ENCODE assay signal across 20 cellular contexts in the genomic region with DNA sequence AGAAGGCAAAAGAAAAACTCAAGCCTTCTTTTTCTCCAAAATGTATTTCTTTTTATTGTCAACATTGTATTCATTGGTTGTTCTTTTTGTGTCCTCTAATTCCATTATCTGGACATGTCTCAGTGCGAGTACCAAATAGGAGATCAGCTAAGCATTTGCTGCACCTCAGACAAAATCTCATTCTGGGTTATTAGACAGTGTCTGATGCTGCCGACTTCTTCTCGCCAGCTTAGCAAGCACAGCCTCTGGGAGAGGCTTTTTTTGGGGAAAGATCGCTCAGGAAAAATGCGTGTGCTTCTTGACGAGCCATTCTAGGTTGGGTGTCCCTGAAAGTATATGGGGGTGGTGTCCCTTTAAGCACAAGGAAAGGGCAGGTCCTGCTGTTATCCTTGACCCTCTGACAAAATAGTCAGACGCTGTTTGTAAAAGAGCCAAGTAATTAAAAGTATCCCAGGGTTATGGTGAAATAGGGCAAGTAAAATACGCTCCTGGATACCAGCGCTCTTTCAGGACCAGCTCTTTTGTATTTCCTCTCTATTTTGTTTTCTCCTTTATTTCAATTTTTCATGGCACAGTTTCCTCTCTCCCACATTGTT.
DNase-seq lines count a peak whose midpoint lies in the region; ATAC-seq, FAIRE-seq and TF ChIP-seq lines count a peak whose summit lies in the region.
"Had no signal": no experiment of that assay in that cellular context is flagged by ENCODE, and none has a peak within 500 bp of the region (broad histone marks: within the 10 kb centered on the region; RNA-seq: fewer than 3 reads in every experiment).

No MANE protein-coding gene starts in this region.

- H3K4me3 ChIP-seq in A549 (0 out of 3 replicates have a peak overlapping the region, but pooled peaks have one; percentile 12), astrocyte (ENCODE audit: insufficient read depth, low read depth, low read length) (no peak overlapping the region), pancreas (no peak overlapping the region)

- peak overlapping the region; percentile 58 for H3K4me2 ChIP-seq in A549
- peak overlapping the region; percentile 44 for H3K4me2 ChIP-seq in astrocyte (ENCODE audit: low read length)

- H3K27me3 ChIP-seq in astrocyte (ENCODE audit: insufficient read depth, low read length), result no peaks in the 10 kb centered on the region
- no peaks in the 10 kb centered on the region for H3K27me3 ChIP-seq in pancreas
- H3K27me3 ChIP-seq: neutrophil had no signal

- no peaks in the 10 kb centered on the region for H3K36me3 Mint-ChIP-seq in astrocyte (ENCODE audit: low read depth, unreplicated experiment)
- H3K36me3 Mint-ChIP-seq: activated naive CD4-positive, alpha-beta T cell treated with anti-CD3 and anti-CD28 coated beads, Interleukin-2, amount 50 U/mL, for 24 hours; CD4-positive, alpha-beta memory T cell had no signal

- no peak overlapping the region for H3K9ac ChIP-seq in astrocyte (ENCODE audit: low read length)

- peaks cover 19% of the 10 kb centered on the region for H3K4me1 Mint-ChIP-seq in astrocyte (ENCODE audit: low read depth, unreplicated experiment)
- H3K4me1 Mint-ChIP-seq: activated CD4-positive, alpha-beta T cell treated with anti-CD3 and anti-CD28 coated beads, Interleukin-2, amount 10 ng/mL, durations not matched to agents 7 days and 5 days; activated naive CD4-positive, alpha-beta T cell treated with anti-CD3 and anti-CD28 coated beads, Interleukin-2, amount 50 U/mL, for 24 hours; CD4-positive, alpha-beta memory T cell; central memory CD8-positive, alpha-beta T cell had no signal

- no peaks in the 10 kb centered on the region for H3K9me3 Mint-ChIP-seq in astrocyte (ENCODE audit: unreplicated experiment)

- H3K79me2 ChIP-seq in astrocyte (ENCODE audit: insufficient read depth, low read length), result no peaks in the 10 kb centered on the region

- TF ChIP-seq RAD21 in A549 (conservative IDR thresholded peaks at IDR 0.05 in 1 of 2, IDR thresholded peaks at IDR 0.05 in 1 of 2), result no peak

- no peaks in the 10 kb centered on the region for H3K27me3 Mint-ChIP-seq in astrocyte (ENCODE audit: low read depth, unreplicated experiment)
- H3K27me3 Mint-ChIP-seq: activated CD4-positive, alpha-beta T cell treated with anti-CD3 and anti-CD28 coated beads, Interleukin-2, amount 10 ng/mL, durations not matched to agents 7 days and 5 days; activated naive CD4-positive, alpha-beta T cell treated with anti-CD3 and anti-CD28 coated beads, Interleukin-2, amount 50 U/mL, for 24 hours; CD4-positive, alpha-beta memory T cell; central memory CD8-positive, alpha-beta T cell had no signal

- intact Hi-C loops in Right ventricle myocardium superior (cut with DNase I) (no loop called here), pancreas (cut with DNase I) (no loop called here)

- H3K36me3 ChIP-seq in astrocyte (ENCODE audit: insufficient read depth, low read length), result no peaks in the 10 kb centered on the region
- H3K36me3 ChIP-seq in pancreas, result no peaks in the 10 kb centered on the region
- H3K36me3 ChIP-seq: neutrophil had no signal

- POLR2A ChIA-PET in A549 (lab: Yijun Ruan, JAX), result no interaction called here
- POLR2A ChIA-PET in HEK293T (lab: Yijun Ruan, JAX), result no interaction called here

- FAIRE-seq in A549 (lab: Jason Lieb, UNC), result no peak
- FAIRE-seq in astrocyte (lab: Jason Lieb, UNC), result no peak
- no peak for FAIRE-seq in pancreas (lab: Jason Lieb, UNC)
- FAIRE-seq: urothelium cell line had no signal

- no peak for TF ChIP-seq POLR2A in A549 (IDR thresholded peaks at IDR 0.05; ENCODE audit: low read length)

- H3K9me3 ChIP-seq in A549 (peaks cover 10% of the 10 kb centered on the region; the same call in 2 of the 3 replicates), astrocyte (ENCODE audit: insufficient read depth, low read depth, low read length) (no peaks in the 10 kb centered on the region), pancreas (no peaks in the 10 kb centered on the region)
- H3K9me3 ChIP-seq: neutrophil had no signal

- TF ChIP-seq CTCF in A549 (IDR thresholded peaks at IDR 0.05) (no peak), astrocyte (IDR thresholded peaks at IDR 0.05; ENCODE audit: insufficient read depth, low read depth, low read length) (no peak), pancreas (IDR thresholded peaks at IDR 0.05) (no peak)

- H3K27ac ChIP-seq in A549 (peak overlapping the region; percentile 79), astrocyte (ENCODE audit: low read depth, low read length) (no peak overlapping the region), pancreas (peak overlapping the region in 2 of 4 donors; percentile 25 to 34)
- H3K27ac ChIP-seq: neutrophil had no signal

- WGBS in A549 (ENCODE audit: missing lambda C conversion rate), result 32% methylated on average over 7 of the region's 9 CpGs
- 42 to 46% methylated on average over 9 of the region's 9 CpGs for WGBS in pancreas, 2 donors

- CTCF ChIA-PET in A549 (lab: Yijun Ruan, JAX), result interaction anchor here (1.4 kb wide), 1 partner anchor 8 kb away, joined by 3 read pairs; no protein-coding TSS in a partner anchor
- CTCF ChIA-PET in HEK293T (lab: Yijun Ruan, JAX), result no interaction called here

- H3K27ac Mint-ChIP-seq in astrocyte (ENCODE audit: unreplicated experiment), result peak overlapping the region; percentile 7
- H3K27ac Mint-ChIP-seq: activated CD4-positive, alpha-beta T cell treated with anti-CD3 and anti-CD28 coated beads, Interleukin-2, amount 10 ng/mL, durations not matched to agents 7 days and 5 days; activated naive CD4-positive, alpha-beta T cell treated with anti-CD3 and anti-CD28 coated beads, Interleukin-2, amount 50 U/mL, for 24 hours; CD4-positive, alpha-beta memory T cell had no signal

- H3K4me1 ChIP-seq in A549 (peaks cover 23% of the 10 kb centered on the region), astrocyte (ENCODE audit: insufficient read depth, low read length) (no peaks in the 10 kb centered on the region), pancreas (no peaks in the 10 kb centered on the region)

- no peaks in the 10 kb centered on the region for H4K20me1 ChIP-seq in astrocyte (ENCODE audit: insufficient read depth, low read length)

- no peak for TF ChIP-seq EP300 in A549 (IDR thresholded peaks at IDR 0.05)

- no peak overlapping the region for H3K4me3 Mint-ChIP-seq in astrocyte (ENCODE audit: unreplicated experiment)
- H3K4me3 Mint-ChIP-seq: activated CD4-positive, alpha-beta T cell treated with anti-CD3 and anti-CD28 coated beads, Interleukin-2, amount 10 ng/mL, durations not matched to agents 7 days and 5 days; activated naive CD4-positive, alpha-beta T cell treated with anti-CD3 and anti-CD28 coated beads, Interleukin-2, amount 50 U/mL, for 24 hours; CD4-positive, alpha-beta memory T cell; central memory CD8-positive, alpha-beta T cell had no signal

- H2AFZ ChIP-seq in astrocyte (ENCODE audit: low read depth, low read length), result peak overlapping the region; percentile 49

- peak in 1 of 2 experiments; percentile 26 for DNase-seq in A549 (ENCODE audit: low read depth in 1 of 2, low spot score in 1 of 2)
- DNase-seq in astrocyte (ENCODE audit: low read depth), result no peak
- no peak for DNase-seq in Right ventricle myocardium superior
- DNase-seq in pancreas, result no peak
- DNase-seq in iPS-NIHi11 (ENCODE audit: low spot score), result no peak
- DNase-seq in mucosa of gallbladder (ENCODE audit: low spot score), result no peak
- no peak for DNase-seq in HEK293T (ENCODE audit: extremely low spot score)
- no peak for DNase-seq in SK-N-DZ (ENCODE audit: low spot score)
- DNase-seq: ACHN; activated CD4-positive, alpha-beta T cell treated with anti-CD3 and anti-CD28 coated beads, Interleukin-2, amount 10 ng/mL, durations not matched to agents 7 days and 5 days; CD4-positive, alpha-beta memory T cell; midbrain; NCI-H2107; NCI-H748 treated with DMSO at 0.1 percent for 48 hours; stimulated activated CD4-positive, alpha-beta T cell treated with anti-CD3 and anti-CD28 coated beads, Interleukin-12 subunit alpha, Interleukin-12 subunit beta, amount 100 ng/mL, for 4 hours; stimulated activated naive CD8-positive, alpha-beta T cell treated with anti-CD3 and anti-CD28 coated beads, Interleukin-15, Interleukin-2, amounts not matched to agents 100 U/mL and 50 U/mL, for 24 hours had no signal

- ATAC-seq in A549 (peak; percentile 61 to 71; a peak in 5 of 6 replicates), Right ventricle myocardium superior (ENCODE audit: poor library complexity) (peak; percentile 80), pancreas (peak in 3 of 4 donors; percentile 26 to 42 (median 40))
- ATAC-seq: stimulated activated naive CD8-positive, alpha-beta T cell treated with anti-CD3 and anti-CD28 coated beads, Interleukin-15, Interleukin-2, amounts not matched to agents 100 U/mL and 50 U/mL, for 24 hours had no signal

TF ChIP-seq in A549, 52 proteins besides CTCF, POLR2A, EP300 and RAD21 (continues in another document):
- no peak for TF ChIP-seq MAX (IDR thresholded peaks at IDR 0.05)
- no peak for TF ChIP-seq BCL3 (IDR thresholded peaks at IDR 0.05)
- no peak for TF ChIP-seq FOSB (CRISPR knock-in tag; IDR thresholded peaks at IDR 0.05)

TF ChIP-seq in HEK293T, 16 proteins besides CTCF, POLR2A, EP300 and RAD21:
- TF ChIP-seq, protein P1, sequence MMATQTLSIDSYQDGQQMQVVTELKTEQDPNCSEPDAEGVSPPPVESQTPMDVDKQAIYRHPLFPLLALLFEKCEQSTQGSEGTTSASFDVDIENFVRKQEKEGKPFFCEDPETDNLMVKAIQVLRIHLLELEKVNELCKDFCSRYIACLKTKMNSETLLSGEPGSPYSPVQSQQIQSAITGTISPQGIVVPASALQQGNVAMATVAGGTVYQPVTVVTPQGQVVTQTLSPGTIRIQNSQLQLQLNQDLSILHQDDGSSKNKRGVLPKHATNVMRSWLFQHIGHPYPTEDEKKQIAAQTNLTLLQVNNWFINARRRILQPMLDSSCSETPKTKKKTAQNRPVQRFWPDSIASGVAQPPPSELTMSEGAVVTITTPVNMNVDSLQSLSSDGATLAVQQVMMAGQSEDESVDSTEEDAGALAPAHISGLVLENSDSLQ (IDR thresholded peaks at IDR 0.05), result no peak
- TF ChIP-seq FOXK2 (IDR thresholded peaks at IDR 0.05) (no peak), LEF1 (IDR thresholded peaks at IDR 0.05; ENCODE audit: borderline replicate concordance) (no peak), NFRKB (IDR thresholded peaks at IDR 0.05) (no peak)
